ENCODE assay signal across 12 cellular contexts in genomic region chr10:71232089-71232998, GRCh38. TPM values are rescaled to one million over a fixed set of nuclear protein-coding genes. Genes with fewer than 3 reads are reported as not detected.
A peak's percentile ranks its signal among the peaks of the same experiment; 100 is the strongest.
DNase-seq lines count a peak whose midpoint lies in the region; ATAC-seq, FAIRE-seq and TF ChIP-seq lines count a peak whose summit lies in the region.
"Had no signal": no experiment of that assay in that cellular context is flagged by ENCODE, and none has a peak within 500 bp of the region (broad histone marks: within the 10 kb centered on the region; RNA-seq: fewer than 3 reads in every experiment).

No MANE protein-coding gene starts in this region.

- H3K27me3 ChIP-seq in MG63: no peaks in the 10 kb centered on the region
- H3K27me3 ChIP-seq in ascending aorta: no peaks in the 10 kb centered on the region
- H3K27me3 ChIP-seq in right cardiac atrium (ENCODE audit: control insufficient read depth, insufficient read depth): no peaks in the 10 kb centered on the region

- ATAC-seq in right cardiac atrium: peak; percentile 53 to 57
- peak; percentile 47 for ATAC-seq in sciatic nerve
- no peak for ATAC-seq in HG03439 (IDR thresholded peaks at IDR 0.05; ENCODE audit: unreplicated experiment)
- no peak for ATAC-seq in GM21717 (IDR thresholded peaks at IDR 0.05; ENCODE audit: unreplicated experiment)
- ATAC-seq: activated CD8-positive, alpha-beta T cell treated with anti-CD3 and anti-CD28 coated beads for 36 hours had no signal

- no peak overlapping the region for H3K27ac Mint-ChIP-seq in activated naive CD8-positive, alpha-beta T cell treated with anti-CD3 and anti-CD28 coated beads for 36 hours
- H3K27ac Mint-ChIP-seq: activated CD8-positive, alpha-beta T cell treated with anti-CD3 and anti-CD28 coated beads for 36 hours had no signal

- no peaks in the 10 kb centered on the region for H3K9me3 ChIP-seq in MG63
- no peaks in the 10 kb centered on the region for H3K9me3 ChIP-seq in ascending aorta
- H3K9me3 ChIP-seq in right cardiac atrium (ENCODE audit: control insufficient read depth, low read length): no peaks in the 10 kb centered on the region

- H3K4me1 ChIP-seq in ascending aorta (peaks cover 8 to 39% of the 10 kb centered on the region in 2 donors), right cardiac atrium (ENCODE audit: control insufficient read depth, insufficient read depth, low read length) (peaks cover 61% of the 10 kb centered on the region)

- H3K36me3 ChIP-seq in MG63: no peaks in the 10 kb centered on the region
- H3K36me3 ChIP-seq in ascending aorta: no peaks in the 10 kb centered on the region

- no peaks in the 10 kb centered on the region for H3K36me3 Mint-ChIP-seq in activated naive CD8-positive, alpha-beta T cell treated with anti-CD3 and anti-CD28 coated beads for 36 hours
- H3K36me3 Mint-ChIP-seq: naive B cell had no signal

- no peaks in the 10 kb centered on the region for H3K4me1 Mint-ChIP-seq in activated naive CD8-positive, alpha-beta T cell treated with anti-CD3 and anti-CD28 coated beads for 36 hours
- H3K4me1 Mint-ChIP-seq: naive B cell had no signal

- DNase-seq in MG63: peak; percentile 94
- peak; percentile 64 to 88 for DNase-seq in ascending aorta (ENCODE audit: low spot score in 2 of 2)
- peak; percentile 86 to 94 (median 94) for DNase-seq in right cardiac atrium
- no peak for DNase-seq in sciatic nerve (ENCODE audit: low spot score)
- DNase-seq in activated naive CD8-positive, alpha-beta T cell treated with anti-CD3 and anti-CD28 coated beads for 36 hours: no peak
- no peak for DNase-seq in GM19239 (ENCODE audit: insufficient read length, low spot score)
- DNase-seq: activated CD8-positive, alpha-beta T cell treated with anti-CD3 and anti-CD28 coated beads for 36 hours; effector memory CD4-positive, alpha-beta T cell; naive B cell; stimulated activated CD8-positive, alpha-beta memory T cell treated with anti-CD3 and anti-CD28 coated beads, Interleukin-4, amount 100 ng/mL, for 48 hours had no signal

- no peak for TF ChIP-seq CTCF in ascending aorta (IDR thresholded peaks at IDR 0.05)

- H3K9me3 Mint-ChIP-seq in activated naive CD8-positive, alpha-beta T cell treated with anti-CD3 and anti-CD28 coated beads for 36 hours: no peaks in the 10 kb centered on the region
- H3K9me3 Mint-ChIP-seq: activated CD8-positive, alpha-beta T cell treated with anti-CD3 and anti-CD28 coated beads for 36 hours; naive B cell had no signal

- H3K4me3 Mint-ChIP-seq in activated naive CD8-positive, alpha-beta T cell treated with anti-CD3 and anti-CD28 coated beads for 36 hours: no peak overlapping the region
- H3K4me3 Mint-ChIP-seq: activated CD8-positive, alpha-beta T cell treated with anti-CD3 and anti-CD28 coated beads for 36 hours; naive B cell had no signal

- no peaks in the 10 kb centered on the region for H3K27me3 Mint-ChIP-seq in activated naive CD8-positive, alpha-beta T cell treated with anti-CD3 and anti-CD28 coated beads for 36 hours
- H3K27me3 Mint-ChIP-seq: activated CD8-positive, alpha-beta T cell treated with anti-CD3 and anti-CD28 coated beads for 36 hours had no signal

- intact Hi-C loops in ascending aorta (cut with DNase I) (loop anchor here (5.0 kb wide), 1 partner anchor 35 kb away; no protein-coding TSS in a partner anchor), right cardiac atrium (cut with DNase I) (no loop called here), sciatic nerve (cut with DNase I) (no loop called here)

- 41% methylated on average over 13 of the region's 13 CpGs for WGBS in right cardiac atrium

- H3K27ac ChIP-seq in ascending aorta: peak overlapping the region in 1 of 2 donors; percentile 33
- H3K27ac ChIP-seq in right cardiac atrium (ENCODE audit: low read length): peak overlapping the region; percentile 95

- no peak for FAIRE-seq in GM19239 (lab: Jason Lieb, UNC)

- no peak overlapping the region for H3K4me3 ChIP-seq in MG63
- no peak overlapping the region for H3K4me3 ChIP-seq in ascending aorta
- no peak overlapping the region for H3K4me3 ChIP-seq in right cardiac atrium (ENCODE audit: low read length)

RNA-seq across cellular contexts. Expression of gene UNC5B, which starts 20.0 kb away (rescaled TPM):
- 8.0 and 11.4 TPM in 2 replicates for total RNA-seq in MG63 (2014; rRNA removed; shearing (Covaris generic); ENCODE audit: low replicate concordance)
- total RNA-seq in ascending aorta (42.4 TPM), right cardiac atrium (10 to 100 TPM; 17.0 to 26.6 (median 24.0) TPM), sciatic nerve (4.1 TPM)
- 12.4 TPM for polyA plus RNA-seq in right cardiac atrium
- total RNA-seq in activated naive CD8-positive, alpha-beta T cell treated with anti-CD3 and anti-CD28 coated beads for 36 hours: under 1 TPM in 1 of 2 experiments, not detected in 1; 0.04 TPM

Comparison
In these comparisons a context has a peak if more than half of its experiments do, and no peak if none do; other contexts are left out.
1. DNase-seq: peak in MG63 (single experiment), ascending aorta (2 of 2) and right cardiac atrium (3 of 3); none in sciatic nerve (single experiment), activated naive CD8-positive, alpha-beta T cell treated with anti-CD3 and anti-CD28 coated beads for 36 hours (single experiment) and GM19239 (single experiment).
2. ATAC-seq: peak in right cardiac atrium (2 of 2) and sciatic nerve (single experiment); none in HG03439 (single experiment) and GM21717 (single experiment).